Comparison of ENCODE assay signal across 5 cellular contexts in the genomic region with DNA sequence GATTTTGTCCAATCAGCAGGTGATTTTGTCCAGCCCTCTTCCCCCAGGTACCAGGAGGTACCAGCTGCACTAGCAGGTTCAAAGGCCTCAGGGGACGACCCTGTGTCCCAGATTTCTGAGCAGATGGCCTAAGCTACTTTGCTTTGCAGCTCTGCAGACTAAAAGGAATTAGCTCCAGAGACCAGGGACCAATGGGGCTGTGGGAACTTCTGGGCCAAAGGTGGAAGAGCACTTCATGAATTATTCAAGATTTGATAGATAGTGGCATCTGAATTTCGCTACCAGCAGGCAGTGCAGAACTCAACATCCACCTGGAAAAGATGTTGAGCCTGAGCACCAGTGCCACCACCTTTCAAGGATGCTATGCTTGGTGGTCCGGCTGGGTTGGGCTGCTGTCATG.
A peak's percentile ranks its signal among the peaks of the same experiment; 100 is the strongest.
DNase-seq lines count a peak whose midpoint lies in the region; TF ChIP-seq lines count a peak whose summit lies in the region.
"Not testable (repeated sequence)": the region's sequence is repeated elsewhere in the genome, so short reads cannot be mapped to it uniquely, and the experiment has no call there.

No MANE protein-coding gene starts in this region.

- peak; percentile 63 for DNase-seq in D341Med (ENCODE audit: low spot score)
- DNase-seq in NCI-H2171 (lab: John Stamatoyannopoulos, UW), result peak; percentile 15
- peak; percentile 91 to 95 for DNase-seq in NCI-H524 (lab: John Stamatoyannopoulos, UW)
- DNase-seq in NCI-H82 (lab: John Stamatoyannopoulos, UW), result peak; percentile 95
- peak; percentile 87 for DNase-seq in WERI-Rb-1

- H3K9me3 ChIP-seq in WERI-Rb-1 (ENCODE audit: severe bottlenecking), result not testable (repeated sequence)

- not testable (repeated sequence) for TF ChIP-seq CTCF in WERI-Rb-1 (IDR thresholded peaks at IDR 0.05; ENCODE audit: low read depth, low read length)

- not testable (repeated sequence) for H3K27me3 ChIP-seq in WERI-Rb-1 (ENCODE audit: insufficient read depth, low read depth, severe bottlenecking)

- peak overlapping the region; percentile 81 for H3K27ac ChIP-seq in WERI-Rb-1

- H3K4me3 ChIP-seq in WERI-Rb-1 (ENCODE audit: low read depth, low read length), result not testable (repeated sequence)

- not testable (repeated sequence) for H3K36me3 ChIP-seq in WERI-Rb-1

Comparison
In these comparisons a context has a peak if more than half of its experiments do, and no peak if none do; other contexts are left out.
1. DNase-seq: peak in every context shown above with its lines; median percentile 95 in NCI-H82; 93 in NCI-H524; 87 in WERI-Rb-1; 63 in D341Med; 15 in NCI-H2171.